10 cellular contexts compared by ENCODE assay signal in genomic region chr3:187102073-187102634, GRCh38. TPM values are rescaled to one million over a fixed set of nuclear protein-coding genes. Genes with fewer than 3 reads are reported as not detected.
DNase-seq lines count a peak whose midpoint lies in the region; ATAC-seq and TF ChIP-seq lines count a peak whose summit lies in the region.
"Had no signal": no experiment of that assay in that cellular context is flagged by ENCODE, and none has a peak within 500 bp of the region (broad histone marks: within the 10 kb centered on the region; RNA-seq: fewer than 3 reads in every experiment).

No MANE protein-coding gene starts in this region.

- WGBS in right lobe of liver (ENCODE audit: insufficient coverage, low coverage, low lambda C conversion rate, missing lambda C conversion rate): no CpG with 5 or more reads among the region's 1 CpG

- H3K4me3 ChIP-seq in adipocyte (ENCODE audit: low read length): peak overlapping the region; percentile 75
- H3K4me3 ChIP-seq in right lobe of liver: peak overlapping the region; percentile 10 to 44 (median 29)
- peak overlapping the region; percentile 39 to 45 for H3K4me3 ChIP-seq in tibial artery

- H3K4me1 Mint-ChIP-seq in activated T-cell treated with anti-CD3 and anti-CD28 coated beads, Interleukin-2, amount 50 U/mL, for 24 hours (ENCODE audit: low read depth): peaks cover 32% of the 10 kb centered on the region

- H3K9me3 Mint-ChIP-seq in activated T-cell treated with anti-CD3 and anti-CD28 coated beads, Interleukin-2, amount 50 U/mL, for 24 hours: peaks cover 6% of the 10 kb centered on the region

- peak overlapping the region; percentile 30 for H3K4me3 Mint-ChIP-seq in activated T-cell treated with anti-CD3 and anti-CD28 coated beads, Interleukin-2, amount 50 U/mL, for 24 hours

- ATAC-seq in right lobe of liver (peak; percentile 17 to 37 (median 28)), GM18520 (IDR thresholded peaks at IDR 0.05; ENCODE audit: unreplicated experiment) (no peak)

- DNase-seq in activated T-cell treated with anti-CD3 and anti-CD28 coated beads, Interleukin-2, amount 50 U/mL, for 24 hours: no peak
- no peak for DNase-seq in activated T-cell treated with anti-CD3 and anti-CD28 coated beads, Interleukin-2, amount 50 U/mL, for 1 hour
- DNase-seq in adipocyte (ENCODE audit: low read depth) (no peak), right lobe of liver (no peak), tibial artery (peak in 1 of 2 donors; percentile 60), epidermal melanocyte (ENCODE audit: insufficient read length, low spot score) (no peak)
- DNase-seq in activated CD4-positive, CD25-positive, alpha-beta regulatory T cell (lab: John Stamatoyannopoulos, UW): no peak
- DNase-seq: activated CD8-positive, alpha-beta memory T cell treated with anti-CD3 and anti-CD28 coated beads, Interleukin-2, amount 50 U/mL, for 48 hours had no signal

- H3K36me3 ChIP-seq in adipocyte (ENCODE audit: control insufficient read depth, insufficient read depth, low read length, severe bottlenecking) (no peaks in the 10 kb centered on the region), right lobe of liver (no peaks in the 10 kb centered on the region), tibial artery (no peaks in the 10 kb centered on the region)

- no peak for TF ChIP-seq CTCF in right lobe of liver (IDR thresholded peaks at IDR 0.05)
- no peak for TF ChIP-seq CTCF in tibial artery (IDR thresholded peaks at IDR 0.05)

- peak overlapping the region; percentile 73 for H3K27ac Mint-ChIP-seq in activated T-cell treated with anti-CD3 and anti-CD28 coated beads, Interleukin-2, amount 50 U/mL, for 24 hours

- TF ChIP-seq POLR2A in right lobe of liver (IDR thresholded peaks at IDR 0.05): no peak

- peaks cover 24% of the 10 kb centered on the region for H3K4me1 ChIP-seq in adipocyte (ENCODE audit: control insufficient read depth, insufficient read depth, low read length)
- peaks cover 0 to 9% (median 0%) of the 10 kb centered on the region in 4 donors for H3K4me1 ChIP-seq in right lobe of liver
- peaks cover 0 to 65% (median 36%) of the 10 kb centered on the region in 4 donors for H3K4me1 ChIP-seq in tibial artery

- H3K27ac ChIP-seq in right lobe of liver: peak overlapping the region; percentile 15 to 45 (median 37)
- H3K27ac ChIP-seq in tibial artery: peak overlapping the region; percentile 84
- H3K27ac ChIP-seq: foreskin keratinocyte had no signal

- no peaks in the 10 kb centered on the region for H3K27me3 ChIP-seq in adipocyte (replicated peaks; ENCODE audit: control insufficient read depth, insufficient read depth, low read length)
- H3K27me3 ChIP-seq in right lobe of liver: no peaks in the 10 kb centered on the region
- H3K27me3 ChIP-seq in tibial artery: no peaks in the 10 kb centered on the region

- no peaks in the 10 kb centered on the region for H3K36me3 Mint-ChIP-seq in activated T-cell treated with anti-CD3 and anti-CD28 coated beads, Interleukin-2, amount 50 U/mL, for 24 hours (ENCODE audit: low read depth)

- H3K27me3 Mint-ChIP-seq in activated T-cell treated with anti-CD3 and anti-CD28 coated beads, Interleukin-2, amount 50 U/mL, for 24 hours: no peaks in the 10 kb centered on the region

- H3K9me3 ChIP-seq in adipocyte (ENCODE audit: control insufficient read depth, low read length) (no peaks in the 10 kb centered on the region), right lobe of liver (no peaks in the 10 kb centered on the region), tibial artery (no peaks in the 10 kb centered on the region)

- intact Hi-C loops in right lobe of liver (cut with DNase I) (loop anchor here in 1 of 2 donors (10.0 kb wide), 1 partner anchor 63 kb away; no protein-coding TSS in a partner anchor), tibial artery (cut with DNase I; ENCODE audit: low total_unique reads) (loop anchor here (10.0 kb wide), 1 partner anchor 167 kb away; the partner anchor contains the start of gene ST6GAL1)

- H3K9ac ChIP-seq in adipocyte (ENCODE audit: low read length): peak overlapping the region; percentile 74

RNA-seq across cellular contexts. Expression of gene RPL39L, which starts 37.1 kb away (rescaled TPM):
- total RNA-seq in right lobe of liver: 10 to 100 TPM in 1 of 6 experiments, 1 to 10 TPM in 5; 1.2 to 10.5 (median 2.9) TPM
